ENCODE assay signal across 1 cellular context in genomic region chr6:10420546-10421507, GRCh38.
A peak's percentile ranks its signal among the peaks of the same experiment; 100 is the strongest.
TF ChIP-seq lines count a peak whose summit lies in the region.

No MANE protein-coding gene starts in this region.

TF ChIP-seq in H1, 55 proteins besides CTCF, POLR2A, EP300 and RAD21:
- no peak for TF ChIP-seq BACH1 (IDR thresholded peaks at IDR 0.05; ENCODE audit: low read length)
- TF ChIP-seq POU5F1 (IDR thresholded peaks at IDR 0.05; ENCODE audit: low read depth, low read length): no peak
- TF ChIP-seq SRF (IDR thresholded peaks at IDR 0.05; ENCODE audit: low read depth, low read length): no peak
- no peak for TF ChIP-seq JUND (IDR thresholded peaks at IDR 0.05; ENCODE audit: low read length)
- TF ChIP-seq CBX8 (IDR thresholded peaks at IDR 0.05; ENCODE audit: borderline replicate concordance, low read depth, low read length): no peak; the same call in 1 of the 2 replicates
- no peak for TF ChIP-seq BRCA1 (IDR thresholded peaks at IDR 0.05; ENCODE audit: low read depth, low read length)
- TF ChIP-seq GABPA (IDR thresholded peaks at IDR 0.05; ENCODE audit: borderline replicate concordance, insufficient read depth, low read length): 0 out of 2 replicates have a peak, but pooled peaks have one; percentile 31
- peak; percentile 75 for TF ChIP-seq EZH2 (IDR thresholded peaks at IDR 0.05; ENCODE audit: low read depth, low read length, severe bottlenecking)
- no peak for TF ChIP-seq CBX5 (IDR thresholded peaks at IDR 0.05; ENCODE audit: low read depth, low read length)
- no peak for TF ChIP-seq KDM1A (IDR thresholded peaks at IDR 0.05; ENCODE audit: borderline replicate concordance, low read length)
- no peak for TF ChIP-seq CHD2 (IDR thresholded peaks at IDR 0.05; ENCODE audit: low read length)
- 0 out of 2 replicates have a peak, but pooled peaks have one; percentile 27 for TF ChIP-seq SP4 (IDR thresholded peaks at IDR 0.05; ENCODE audit: low read length)
- TF ChIP-seq ASH2L (IDR thresholded peaks at IDR 0.05; ENCODE audit: low read length): no peak
- TF ChIP-seq SUZ12 (IDR thresholded peaks at IDR 0.05; ENCODE audit: low read length): no peak; the same call in 1 of the 2 replicates
- no peak for TF ChIP-seq GTF2F1 (IDR thresholded peaks at IDR 0.05; ENCODE audit: borderline replicate concordance, low read depth, low read length)
- TF ChIP-seq TAF7 (optimal IDR thresholded peaks at IDR 0.05; ENCODE audit: borderline replicate concordance, low read depth, low read length): no peak
- TF ChIP-seq KDM4A (IDR thresholded peaks at IDR 0.05; ENCODE audit: low read depth, low read length, severe bottlenecking): peak; percentile 30
- TF ChIP-seq E2F6 (IDR thresholded peaks at IDR 0.05): 0 out of 2 replicates have a peak, but pooled peaks have one; percentile 14
- no peak for TF ChIP-seq ATF3 (IDR thresholded peaks at IDR 0.05; ENCODE audit: insufficient read depth, low read depth, low read length)
- no peak for TF ChIP-seq JUN (IDR thresholded peaks at IDR 0.05; ENCODE audit: low read depth, low read length)
- TF ChIP-seq SP1 (IDR thresholded peaks at IDR 0.05; ENCODE audit: low read depth, low read length): peak; percentile 42; the same call in 1 of the 2 replicates
- TF ChIP-seq TEAD4 (IDR thresholded peaks at IDR 0.05; ENCODE audit: low read depth, low read length): no peak
- TF ChIP-seq RNF2 (IDR thresholded peaks at IDR 0.05; ENCODE audit: borderline replicate concordance, low read depth, low read length, missing control alignments, poor library complexity, severe bottlenecking): peak; percentile 92
- no peak for TF ChIP-seq YY1 (IDR thresholded peaks at IDR 0.05; ENCODE audit: low read depth, low read length)
- no peak for TF ChIP-seq ZNF274 (IDR thresholded peaks at IDR 0.05; ENCODE audit: borderline replicate concordance, extremely low read depth, low read length)
- peak; percentile 29; the same call in 1 of the 2 replicates for TF ChIP-seq CREB1 (IDR thresholded peaks at IDR 0.05)
TF ChIP-seq in H1: peak in this region for 8.
